ENCODE assay signal across 8 cellular contexts in the genomic region with DNA sequence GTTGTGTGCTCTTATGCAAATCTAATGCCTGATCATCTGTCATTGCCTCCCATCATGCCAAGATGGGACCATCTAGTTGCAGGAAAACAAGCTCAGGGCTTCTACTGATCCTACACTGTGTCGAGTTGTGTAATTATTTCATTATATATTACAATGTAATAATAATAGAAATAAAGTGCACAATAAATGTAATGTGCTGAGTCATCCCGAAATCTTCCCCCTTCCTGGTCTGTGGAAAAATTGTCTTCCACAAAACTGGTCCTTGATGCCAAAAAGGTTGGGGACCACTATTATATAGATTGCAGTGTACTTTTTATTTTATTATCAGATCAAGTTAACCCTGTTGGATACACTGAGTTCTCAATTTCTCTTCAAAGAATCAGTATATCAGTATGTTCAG.
"Had no signal": no experiment of that assay in that cellular context is flagged by ENCODE, and none has a peak within 500 bp of the region (broad histone marks: within the 10 kb centered on the region; RNA-seq: fewer than 3 reads in every experiment).

No MANE protein-coding gene starts in this region.

- H3K4me2 ChIP-seq: GM23338 had no signal

- H2AFZ ChIP-seq: GM23338 had no signal

- H3K27ac ChIP-seq: HL-60 had no signal

- DNase-seq: H9, HCEC 1CT, KG1 had no signal

- FAIRE-seq: H1, H54 had no signal

- H3K4me3 Mint-ChIP-seq: GM23338, H9, IgD-negative memory B cell had no signal

- H3K9me3 Mint-ChIP-seq: IgD-negative memory B cell had no signal

- H3K27ac Mint-ChIP-seq: GM23338, IgD-negative memory B cell had no signal

- H3K4me3 ChIP-seq: GM23338 had no signal

- H3K27me3 Mint-ChIP-seq: IgD-negative memory B cell had no signal

- ATAC-seq: GM23338 had no signal

- H3K4me1 Mint-ChIP-seq: GM23338, H9, IgD-negative memory B cell had no signal
